In the genomic region with DNA sequence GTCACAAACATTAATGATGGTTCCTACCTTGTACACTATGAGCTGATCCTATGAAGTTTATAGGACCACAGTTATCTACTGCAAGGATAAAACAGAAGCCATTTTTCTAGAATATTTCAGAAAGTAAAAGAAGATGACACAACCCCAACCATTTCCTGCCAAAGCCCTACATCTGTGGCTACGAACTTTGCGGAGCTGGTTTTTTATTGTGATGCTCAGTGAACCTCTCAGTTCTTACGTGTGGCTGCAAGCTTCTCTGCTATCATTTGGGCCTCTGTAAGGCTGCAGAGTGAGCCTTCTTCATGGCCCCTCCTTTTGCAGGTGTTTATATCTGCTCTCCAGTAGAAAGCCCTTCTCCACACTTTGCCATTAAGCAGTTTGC, we compare ENCODE assay signal across 8 cellular contexts. TPM values are rescaled to one million over a fixed set of nuclear protein-coding genes. Genes with fewer than 3 reads are reported as not detected.
A peak's percentile ranks its signal among the peaks of the same experiment; 100 is the strongest.
DNase-seq lines count a peak whose midpoint lies in the region; ATAC-seq and TF ChIP-seq lines count a peak whose summit lies in the region.

No MANE protein-coding gene starts in this region.

- CTCF ChIA-PET in activated CD8-positive, alpha-beta T cell treated with anti-CD3 and anti-CD28 coated beads for 36 hours (lab: Charles Lee) = interaction anchor here (0.8 to 4.4 kb wide), 13 partner anchors 8 to 59 kb away, joined by 3 to 32 read pairs (median 6); no protein-coding TSS in a partner anchor

- peak overlapping the region; percentile 42 for H3K4me3 Mint-ChIP-seq in activated CD8-positive, alpha-beta T cell treated with anti-CD3 and anti-CD28 coated beads for 36 hours
- H3K4me3 Mint-ChIP-seq in natural killer cell = peak overlapping the region; percentile 72

- intact Hi-C loops in activated CD8-positive, alpha-beta T cell treated with anti-CD3 and anti-CD28 coated beads for 36 hours (cut with micrococcal nuclease) = no loop called here
- intact Hi-C loops in natural killer cell (cut with micrococcal nuclease) = loop anchor here (1.0 to 2.0 kb wide), 3 partner anchors 20 to 44 kb away; no protein-coding TSS in a partner anchor

- peaks cover 9% of the 10 kb centered on the region for H3K9me3 Mint-ChIP-seq in activated CD8-positive, alpha-beta T cell treated with anti-CD3 and anti-CD28 coated beads for 36 hours
- no peaks in the 10 kb centered on the region for H3K9me3 Mint-ChIP-seq in natural killer cell

- POLR2A ChIA-PET in activated CD8-positive, alpha-beta T cell treated with anti-CD3 and anti-CD28 coated beads for 36 hours (lab: Charles Lee) = interaction anchor here (0.7 to 19.9 kb wide), 10 partner anchors 9 to 413 kb away, joined by 3 to 327 read pairs (median 13); a partner anchor contains a TSS

- ATAC-seq in GM18870 (IDR thresholded peaks at IDR 0.05; ENCODE audit: unreplicated experiment) (peak; percentile 47), HG03139 (IDR thresholded peaks at IDR 0.05; ENCODE audit: unreplicated experiment) (peak; percentile 61), natural killer cell (peak; percentile 78 to 88 (median 86))
- ATAC-seq in activated CD8-positive, alpha-beta T cell treated with anti-CD3 and anti-CD28 coated beads for 36 hours = peak; percentile 79

- peaks cover 98% of the 10 kb centered on the region for H3K4me1 Mint-ChIP-seq in activated CD8-positive, alpha-beta T cell treated with anti-CD3 and anti-CD28 coated beads for 36 hours (ENCODE audit: low read depth)
- H3K4me1 Mint-ChIP-seq in natural killer cell = peaks cover 72 to 73% of the 10 kb centered on the region in 2 donors

- TF ChIP-seq CTCF in activated CD8-positive, alpha-beta T cell treated with anti-CD3 and anti-CD28 coated beads for 36 hours (IDR thresholded peaks at IDR 0.05) = no peak
- no peak for TF ChIP-seq CTCF in natural killer cell (IDR thresholded peaks at IDR 0.05)

- H3K36me3 Mint-ChIP-seq in activated CD8-positive, alpha-beta T cell treated with anti-CD3 and anti-CD28 coated beads for 36 hours (ENCODE audit: low read depth) = peaks cover 17% of the 10 kb centered on the region
- no peaks in the 10 kb centered on the region for H3K36me3 Mint-ChIP-seq in natural killer cell

- H3K27me3 Mint-ChIP-seq in activated CD8-positive, alpha-beta T cell treated with anti-CD3 and anti-CD28 coated beads for 36 hours = no peaks in the 10 kb centered on the region
- H3K27me3 Mint-ChIP-seq in natural killer cell (ENCODE audit: low read depth in 2 of 2) = no peaks in the 10 kb centered on the region

- peak overlapping the region; percentile 95 for H3K27ac Mint-ChIP-seq in activated CD8-positive, alpha-beta T cell treated with anti-CD3 and anti-CD28 coated beads for 36 hours
- peak overlapping the region; percentile 94 to 99 for H3K27ac Mint-ChIP-seq in natural killer cell

- peak; percentile 84 for DNase-seq in activated CD8-positive, alpha-beta T cell treated with anti-CD3 and anti-CD28 coated beads for 36 hours
- DNase-seq in natural killer cell (peak; percentile 49), NCI-H82 treated with DMSO at 0.1 percent for 48 hours (lab: John Stamatoyannopoulos, UW; ENCODE audit: unreplicated experiment) (no peak), retina (no peak), dermis blood vessel endothelial cell (no peak), DMS79 treated with DMSO at 0.1 percent for 48 hours (lab: John Stamatoyannopoulos, UW) (no peak)

RNA-seq across cellular contexts. Expression of a gene that starts 17.8 kb away (rescaled TPM):
- total RNA-seq in activated CD8-positive, alpha-beta T cell treated with anti-CD3 and anti-CD28 coated beads for 36 hours = 100 to 1,000 TPM; 112 to 113 TPM
- total RNA-seq in natural killer cell (100 to 1,000 TPM; 139 to 291 (median 178) TPM), dermis blood vessel endothelial cell (not detected in 2 replicates)

Comparison
In these comparisons a context has a peak if more than half of its experiments do, and no peak if none do; other contexts are left out.
1. DNase-seq: peak in activated CD8-positive, alpha-beta T cell treated with anti-CD3 and anti-CD28 coated beads for 36 hours (single experiment) and natural killer cell (single experiment); none in NCI-H82 treated with DMSO at 0.1 percent for 48 hours (single experiment), retina (single experiment), dermis blood vessel endothelial cell (single experiment) and DMS79 treated with DMSO at 0.1 percent for 48 hours (single experiment).
2. RNA of a gene that starts 17.8 kb away (total RNA-seq): 139 to 291 TPM in natural killer cell and 112 to 113 TPM in activated CD8-positive, alpha-beta T cell treated with anti-CD3 and anti-CD28 coated beads for 36 hours; not detected in dermis blood vessel endothelial cell; every median in the first group is over 100 times any median in the second.
3. Peak in every context shown above with its lines, with median percentiles within 50 percentile points of each other: ATAC-seq.